ENCODE assay signal across 12 cellular contexts in genomic region chr13:91351123-91351522, GRCh38. TPM values are rescaled to one million over a fixed set of nuclear protein-coding genes. Genes with fewer than 3 reads are reported as not detected.
DNase-seq lines count a peak whose midpoint lies in the region; ATAC-seq and TF ChIP-seq lines count a peak whose summit lies in the region.
"Had no signal": no experiment of that assay in that cellular context is flagged by ENCODE, and none has a peak within 500 bp of the region (broad histone marks: within the 10 kb centered on the region; RNA-seq: fewer than 3 reads in every experiment).

No MANE protein-coding gene starts in this region.

- no TSS peak for BruUV-seq in Caco-2 (replicated peaks; lab: Mats Ljungman, UMichigan)

- H3K4me3 Mint-ChIP-seq in Caco-2 (ENCODE audit: unreplicated experiment): peak overlapping the region; percentile 95
- H3K4me3 Mint-ChIP-seq in activated T-helper 1 cell treated with anti-CD3 and anti-CD28 coated beads, Interleukin-12 subunit alpha, Interleukin-12 subunit beta, Interleukin-2, Interleukin-4 antibody, amounts not matched to agents 30 ng/mL and 10 ng/mL and 1 ng/mL, durations not matched to agents 14 hours and 24 hours and 36 hours: peak overlapping the region; percentile 99

- H3K4me3 ChIP-seq in Caco-2 (ENCODE audit: low read depth, low read length): no peak overlapping the region
- H3K4me3 ChIP-seq in HEK293 (ENCODE audit: low read depth, low read length): no peak overlapping the region
- peak overlapping the region; percentile 67 for H3K4me3 ChIP-seq in mesodermal cell (ENCODE audit: extremely low read depth, insufficient read depth, low read length, poor library complexity, severe bottlenecking)
- H3K4me3 ChIP-seq: vagina had no signal

- H3K27ac ChIP-seq in HEK293 (ENCODE audit: extremely low read depth, low read depth, low read length) (no peak overlapping the region), mesodermal cell (ENCODE audit: low read depth, low read length, severe bottlenecking) (no peak overlapping the region)
- H3K27ac ChIP-seq: vagina had no signal

- no peaks in the 10 kb centered on the region for H3K9me3 ChIP-seq in Caco-2
- H3K9me3 ChIP-seq in HEK293 (ENCODE audit: control insufficient read depth, insufficient read depth, low read depth, low read length): no peaks in the 10 kb centered on the region
- no peaks in the 10 kb centered on the region for H3K9me3 ChIP-seq in mesodermal cell (ENCODE audit: control insufficient read depth, low read length)
- H3K9me3 ChIP-seq: vagina had no signal

- TF ChIP-seq CTCF in Caco-2 (IDR thresholded peaks at IDR 0.05; ENCODE audit: insufficient read depth in 1 of 2, low read depth in 1 of 2, low read length in 1 of 2, severe bottlenecking in 1 of 2, unreplicated experiment in 1 of 2) (no peak), HEK293 (tag by site-specific recombination; IDR thresholded peaks at IDR 0.05) (no peak)

- ATAC-seq in sciatic nerve: no peak

- peaks cover 84% of the 10 kb centered on the region for H3K36me3 Mint-ChIP-seq in Caco-2 (ENCODE audit: insufficient read depth, unreplicated experiment)
- peaks cover 64% of the 10 kb centered on the region for H3K36me3 Mint-ChIP-seq in activated T-helper 1 cell treated with anti-CD3 and anti-CD28 coated beads, Interleukin-12 subunit alpha, Interleukin-12 subunit beta, Interleukin-2, Interleukin-4 antibody, amounts not matched to agents 30 ng/mL and 10 ng/mL and 1 ng/mL, durations not matched to agents 14 hours and 24 hours and 36 hours (ENCODE audit: low read depth)

- DNase-seq in Caco-2: no peak
- DNase-seq in activated T-helper 1 cell treated with anti-CD3 and anti-CD28 coated beads, Interleukin-12 subunit alpha, Interleukin-12 subunit beta, Interleukin-2, Interleukin-4 antibody, amounts not matched to agents 30 ng/mL and 10 ng/mL and 1 ng/mL, durations not matched to agents 14 hours and 24 hours and 36 hours (ENCODE audit: low spot score): no peak
- no peak for DNase-seq in NK-92 treated with Interleukin-12 subunit alpha and Interleukin-12 subunit beta, amount 100 ng/mL, for 24 hours (lab: John Stamatoyannopoulos, UW)
- no peak for DNase-seq in epidermal melanocyte (ENCODE audit: insufficient read length, low spot score)
- no peak for DNase-seq in kidney glomerular epithelial cell (lab: John Stamatoyannopoulos, UW)
- no peak for DNase-seq in sciatic nerve (ENCODE audit: low spot score)
- DNase-seq: NCI-H1694, retina had no signal

- CTCF ChIA-PET in Caco-2 (lab: Charles Lee) (no interaction called here), HEK293 (lab: Yijun Ruan, JAX) (no interaction called here)

- H3K27ac Mint-ChIP-seq in Caco-2 (ENCODE audit: unreplicated experiment): no peak overlapping the region
- H3K27ac Mint-ChIP-seq in activated T-helper 1 cell treated with anti-CD3 and anti-CD28 coated beads, Interleukin-12 subunit alpha, Interleukin-12 subunit beta, Interleukin-2, Interleukin-4 antibody, amounts not matched to agents 30 ng/mL and 10 ng/mL and 1 ng/mL, durations not matched to agents 14 hours and 24 hours and 36 hours: peak overlapping the region; percentile 52

- H3K4me1 Mint-ChIP-seq in Caco-2 (ENCODE audit: low read depth, unreplicated experiment): no peaks in the 10 kb centered on the region
- H3K4me1 Mint-ChIP-seq in activated T-helper 1 cell treated with anti-CD3 and anti-CD28 coated beads, Interleukin-12 subunit alpha, Interleukin-12 subunit beta, Interleukin-2, Interleukin-4 antibody, amounts not matched to agents 30 ng/mL and 10 ng/mL and 1 ng/mL, durations not matched to agents 14 hours and 24 hours and 36 hours (ENCODE audit: low read depth): peaks cover 55% of the 10 kb centered on the region

- POLR2A ChIA-PET in Caco-2 (lab: Charles Lee): no interaction called here
- POLR2A ChIA-PET in HEK293 (lab: Yijun Ruan, JAX): no interaction called here

- H3K27me3 Mint-ChIP-seq in Caco-2 (ENCODE audit: insufficient read depth, unreplicated experiment): no peaks in the 10 kb centered on the region
- H3K27me3 Mint-ChIP-seq in activated T-helper 1 cell treated with anti-CD3 and anti-CD28 coated beads, Interleukin-12 subunit alpha, Interleukin-12 subunit beta, Interleukin-2, Interleukin-4 antibody, amounts not matched to agents 30 ng/mL and 10 ng/mL and 1 ng/mL, durations not matched to agents 14 hours and 24 hours and 36 hours (ENCODE audit: insufficient read depth): no peaks in the 10 kb centered on the region

- no peaks in the 10 kb centered on the region for H3K9me3 Mint-ChIP-seq in Caco-2 (ENCODE audit: unreplicated experiment)
- no peaks in the 10 kb centered on the region for H3K9me3 Mint-ChIP-seq in activated T-helper 1 cell treated with anti-CD3 and anti-CD28 coated beads, Interleukin-12 subunit alpha, Interleukin-12 subunit beta, Interleukin-2, Interleukin-4 antibody, amounts not matched to agents 30 ng/mL and 10 ng/mL and 1 ng/mL, durations not matched to agents 14 hours and 24 hours and 36 hours

- intact Hi-C loops in Caco-2 (cut with micrococcal nuclease; ENCODE audit: unreplicated experiment): no loop called here
- intact Hi-C loops in activated T-helper 1 cell treated with anti-CD3 and anti-CD28 coated beads, Interleukin-12 subunit alpha, Interleukin-12 subunit beta, Interleukin-2, Interleukin-4 antibody, amounts not matched to agents 30 ng/mL and 10 ng/mL and 1 ng/mL, durations not matched to agents 14 hours and 24 hours and 36 hours (cut with micrococcal nuclease): no loop called here
- intact Hi-C loops in sciatic nerve (cut with DNase I): no loop called here

- 100% methylated on average over 2 of the region's 5 CpGs for whole genome bisulfite sequencing in mesodermal cell (ENCODE audit: insufficient coverage in 2 of 2), 2 experiments

- H3K4me1 ChIP-seq in Caco-2: peaks cover 23% of the 10 kb centered on the region
- no peaks in the 10 kb centered on the region for H3K4me1 ChIP-seq in HEK293 (ENCODE audit: control insufficient read depth, insufficient read depth, low read length)
- peaks cover 8% of the 10 kb centered on the region for H3K4me1 ChIP-seq in mesodermal cell (ENCODE audit: control insufficient read depth, insufficient read depth, low read length, poor library complexity, severe bottlenecking)

- H3K36me3 ChIP-seq in Caco-2 (ENCODE audit: control insufficient read depth, insufficient read depth, low read length) (peaks cover 4% of the 10 kb centered on the region), HEK293 (ENCODE audit: control insufficient read depth in 2 of 2, insufficient read depth in 1 of 2, low read length in 2 of 2) (peaks cover 0 to 72% of the 10 kb centered on the region in 2 experiments; a peak in 1 of 3 replicates), mesodermal cell (ENCODE audit: control insufficient read depth, insufficient read depth, low read length) (peaks cover 57% of the 10 kb centered on the region)
- H3K36me3 ChIP-seq: vagina had no signal

- H3K27me3 ChIP-seq in Caco-2 (replicated peaks; ENCODE audit: control insufficient read depth, insufficient read depth, low read length): no peaks in the 10 kb centered on the region
- H3K27me3 ChIP-seq: vagina had no signal

TF ChIP-seq in HEK293, 187 proteins besides CTCF, POLR2A, EP300 and RAD21:
- TF ChIP-seq ZFP69B (tag by site-specific recombination; IDR thresholded peaks at IDR 0.05): no peak
- TF ChIP-seq PRDM1 (tag by site-specific recombination; IDR thresholded peaks at IDR 0.05): peak; percentile 75

RNA-seq across cellular contexts. Expression of gene MIR17HG, which starts 3.6 kb away (rescaled TPM):
- total RNA-seq in Caco-2 (2022) (13.1 and 16.6 TPM in 2 replicates), sciatic nerve (6.4 TPM)
- 46.5 and 52.1 TPM in 2 replicates for total RNA-seq in activated T-helper 1 cell treated with anti-CD3 and anti-CD28 coated beads, Interleukin-12 subunit alpha, Interleukin-12 subunit beta, Interleukin-2, Interleukin-4 antibody, amounts not matched to agents 30 ng/mL and 10 ng/mL and 1 ng/mL, durations not matched to agents 14 hours and 24 hours and 36 hours
- polyA plus RNA-seq in mesodermal cell (2013, experiment 1 of 2): 4.6 TPM
- 6.8 TPM for polyA plus RNA-seq in mesodermal cell (2013, experiment 2 of 2)

RNA-seq across cellular contexts. Expression of gene GPC5, which starts 47.3 kb away (rescaled TPM):
- 3.8 and 4.1 TPM in 2 replicates for total RNA-seq in Caco-2 (2022)
- total RNA-seq in activated T-helper 1 cell treated with anti-CD3 and anti-CD28 coated beads, Interleukin-12 subunit alpha, Interleukin-12 subunit beta, Interleukin-2, Interleukin-4 antibody, amounts not matched to agents 30 ng/mL and 10 ng/mL and 1 ng/mL, durations not matched to agents 14 hours and 24 hours and 36 hours: 0.22 TPM in 1 of 2 replicates, not detected in the other
- polyA plus RNA-seq in mesodermal cell (2013, experiment 1 of 2): 0.88 TPM
- polyA plus RNA-seq in mesodermal cell (2013, experiment 2 of 2): 1.2 TPM
- total RNA-seq in sciatic nerve: 2.5 TPM
- total RNA-seq: T-helper 2 cell treated with Interferon-gamma antibody and Interleukin-4, amounts not matched to agents 100 ng/mL and 5 ng/mL, for 36 hours had no signal
